In genomic region chr11:26790738-26791137, GRCh38 we compare ENCODE assay signal across 3 cellular contexts.
"Had no signal": no experiment of that assay in that cellular context is flagged by ENCODE, and none has a peak within 500 bp of the region (broad histone marks: within the 10 kb centered on the region; RNA-seq: fewer than 3 reads in every experiment).

No MANE protein-coding gene starts in this region.

- DNase-seq: GDM1, GF-D8 had no signal

- ATAC-seq: GM12878 had no signal

- H3K4me3 ChIP-seq: GM12878 had no signal
